In genomic region chr7:82715344-82715743, GRCh38 we compare ENCODE assay signal across 18 cellular contexts.
DNase-seq lines count a peak whose midpoint lies in the region; ATAC-seq and TF ChIP-seq lines count a peak whose summit lies in the region.
"Had no signal": no experiment of that assay in that cellular context is flagged by ENCODE, and none has a peak within 500 bp of the region (broad histone marks: within the 10 kb centered on the region; RNA-seq: fewer than 3 reads in every experiment).

No MANE protein-coding gene starts in this region.

- H3K4me1 Mint-ChIP-seq in natural killer cell (peaks cover 7 to 11% of the 10 kb centered on the region in 2 donors), endodermal cell (peaks cover 41% of the 10 kb centered on the region)
- H3K4me1 Mint-ChIP-seq: CD4-positive, alpha-beta memory T cell had no signal

- H3K27me3 ChIP-seq in endodermal cell (ENCODE audit: control insufficient read depth, insufficient read depth, low read length, poor library complexity, severe bottlenecking) (no peaks in the 10 kb centered on the region), heart right ventricle (peaks cover 0 to 3% (median 0%) of the 10 kb centered on the region in 7 donors)
- H3K27me3 ChIP-seq: BE2C had no signal

- no peaks in the 10 kb centered on the region for H3K36me3 Mint-ChIP-seq in natural killer cell
- H3K36me3 Mint-ChIP-seq in endodermal cell (ENCODE audit: low read depth): no peaks in the 10 kb centered on the region
- H3K36me3 Mint-ChIP-seq: CD4-positive, alpha-beta memory T cell had no signal

- H3K4me3 Mint-ChIP-seq in natural killer cell: no peak overlapping the region
- H3K4me3 Mint-ChIP-seq in endodermal cell: no peak overlapping the region
- H3K4me3 Mint-ChIP-seq: CD4-positive, alpha-beta memory T cell had no signal

- TF ChIP-seq CTCF in natural killer cell (IDR thresholded peaks at IDR 0.05) (no peak), endodermal cell (conservative IDR thresholded peaks at IDR 0.05) (no peak), heart right ventricle (IDR thresholded peaks at IDR 0.05) (no peak)

- H3K27ac Mint-ChIP-seq in natural killer cell (no peak overlapping the region), endodermal cell (no peak overlapping the region)
- H3K27ac Mint-ChIP-seq: CD4-positive, alpha-beta memory T cell had no signal

- H3K9me3 ChIP-seq in endodermal cell (ENCODE audit: control insufficient read depth, low read length) (no peaks in the 10 kb centered on the region), heart right ventricle (no peaks in the 10 kb centered on the region)
- H3K9me3 ChIP-seq: BE2C, SK-N-SH had no signal

- intact Hi-C loops in natural killer cell (cut with micrococcal nuclease): no loop called here
- intact Hi-C loops in heart right ventricle (cut with DNase I): no loop called here

- 88 to 97% methylated on average over 2 of the region's 2 CpGs for WGBS in endodermal cell (ENCODE audit: insufficient coverage in 1 of 2, insufficient read length in 1 of 2), 2 experiments
- WGBS in heart right ventricle, 2 donors: 74 to 86% methylated on average over 2 of the region's 2 CpGs

- H3K27ac ChIP-seq in endodermal cell (ENCODE audit: low read depth, low read length) (no peak overlapping the region), heart right ventricle (no peak overlapping the region)
- H3K27ac ChIP-seq: HL-60 had no signal

- DNase-seq in natural killer cell (no peak), DMS79 treated with DMSO at 0.1 percent for 48 hours (lab: John Stamatoyannopoulos, UW) (no peak), NCI-H1048 (lab: John Stamatoyannopoulos, UW) (no peak), endodermal cell (no peak), heart right ventricle (no peak)
- DNase-seq: BE2C; CD4-positive, alpha-beta memory T cell; GF-D8; NCI-H1436 treated with DMSO at 0.1 percent for 48 hours; NCI-H226; SK-N-SH had no signal

- H3K9me3 Mint-ChIP-seq in natural killer cell (no peaks in the 10 kb centered on the region), endodermal cell (peaks cover 10% of the 10 kb centered on the region)

- H3K4me3 ChIP-seq in endodermal cell (ENCODE audit: low read length) (no peak overlapping the region), heart right ventricle (no peak overlapping the region)

- ATAC-seq in GM18907 (IDR thresholded peaks at IDR 0.05; ENCODE audit: unreplicated experiment): peak; percentile 65
- ATAC-seq in HG02588 (IDR thresholded peaks at IDR 0.05; ENCODE audit: unreplicated experiment): peak; percentile 59
- ATAC-seq in HG03460 (IDR thresholded peaks at IDR 0.05; ENCODE audit: unreplicated experiment): peak; percentile 60
- ATAC-seq in natural killer cell: peak in 2 of 3 donors; percentile 53 to 57
- no peak for ATAC-seq in heart right ventricle
- ATAC-seq: HCT116, Panc1, Right ventricle myocardium inferior had no signal

- H3K27me3 Mint-ChIP-seq in natural killer cell (ENCODE audit: low read depth in 2 of 2): no peaks in the 10 kb centered on the region
- peaks cover 21% of the 10 kb centered on the region for H3K27me3 Mint-ChIP-seq in endodermal cell (ENCODE audit: insufficient read depth)
- H3K27me3 Mint-ChIP-seq: CD4-positive, alpha-beta memory T cell had no signal

- H3K4me1 ChIP-seq in endodermal cell (ENCODE audit: control insufficient read depth, insufficient read depth, low read length) (peaks cover 25% of the 10 kb centered on the region), heart right ventricle (no peaks in the 10 kb centered on the region)

- H3K9ac ChIP-seq in endodermal cell (ENCODE audit: extremely low read depth, low read length, poor library complexity, severe bottlenecking): no peak overlapping the region
- H3K9ac ChIP-seq: SK-N-SH had no signal

- H3K36me3 ChIP-seq in endodermal cell (ENCODE audit: control insufficient read depth, insufficient read depth, low read length) (no peaks in the 10 kb centered on the region), heart right ventricle (no peaks in the 10 kb centered on the region)
- H3K36me3 ChIP-seq: BE2C had no signal

Comparison
In these comparisons a context has a peak if more than half of its experiments do, and no peak if none do; other contexts are left out.
1. ATAC-seq: peak in GM18907 (single experiment), HG02588 (single experiment), HG03460 (single experiment) and natural killer cell (2 of 3); none in heart right ventricle (0 of 8).